In the genomic region with DNA sequence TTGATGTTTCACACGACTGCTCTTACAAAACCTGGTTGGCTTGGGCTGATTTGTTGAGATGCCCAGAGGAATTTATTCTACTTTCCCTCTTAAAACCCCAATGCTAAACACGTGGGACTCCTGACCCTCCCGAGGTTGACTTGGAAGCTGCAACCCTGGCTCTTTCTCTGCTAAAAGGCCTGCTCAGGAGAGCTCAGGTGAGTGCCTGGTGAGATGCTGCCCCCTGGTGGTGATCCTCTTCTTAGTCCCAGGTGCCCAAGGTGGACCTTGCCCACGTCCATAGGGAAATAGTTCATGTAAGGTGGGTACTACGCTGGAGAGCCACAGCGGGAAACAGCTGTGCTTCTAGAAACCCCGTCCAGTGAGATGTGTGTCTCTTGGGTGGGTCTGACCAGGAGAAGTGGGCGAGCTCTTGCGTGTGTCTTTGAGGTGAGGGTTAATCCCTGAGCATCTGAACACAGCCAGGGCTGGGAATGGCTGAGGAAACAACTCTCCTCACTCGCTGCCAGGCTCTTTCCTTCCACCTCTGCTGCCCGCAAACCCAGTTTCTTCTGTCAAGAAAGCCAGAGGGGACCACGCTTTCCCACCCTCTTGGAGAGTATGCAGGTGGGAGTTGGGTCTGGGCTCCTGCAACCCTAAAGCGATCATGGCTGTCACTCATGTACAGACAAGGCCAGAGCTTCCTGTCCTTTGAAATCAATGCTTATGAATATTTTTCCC, we compare ENCODE assay signal across 8 cellular contexts. TPM values are rescaled to one million over a fixed set of nuclear protein-coding genes. Genes with fewer than 3 reads are reported as not detected.
DNase-seq lines count a peak whose midpoint lies in the region; ATAC-seq and TF ChIP-seq lines count a peak whose summit lies in the region.

No MANE protein-coding gene starts in this region.

- no peaks in the 10 kb centered on the region for H3K4me1 Mint-ChIP-seq in activated T-cell treated with anti-CD3 and anti-CD28 coated beads, Interleukin-2, amount 50 U/mL, for 72 hours (ENCODE audit: low read depth)
- peaks cover 3% of the 10 kb centered on the region for H3K4me1 Mint-ChIP-seq in progenitor cell of endocrine pancreas (ENCODE audit: low read depth)

- no peak overlapping the region for H3K4me3 Mint-ChIP-seq in activated T-cell treated with anti-CD3 and anti-CD28 coated beads, Interleukin-2, amount 50 U/mL, for 72 hours
- H3K4me3 Mint-ChIP-seq in progenitor cell of endocrine pancreas (ENCODE audit: low read depth) = no peak overlapping the region

- no peak overlapping the region for H3K27ac Mint-ChIP-seq in activated T-cell treated with anti-CD3 and anti-CD28 coated beads, Interleukin-2, amount 50 U/mL, for 72 hours
- H3K27ac Mint-ChIP-seq in progenitor cell of endocrine pancreas = no peak overlapping the region

- DNase-seq in GM10266 (ENCODE audit: extremely low spot score) (peak; percentile 77), NCI-H69 (lab: John Stamatoyannopoulos, UW) (peak; percentile 63), head of caudate nucleus (peak; percentile 29 to 83 (median 60)), progenitor cell of endocrine pancreas (ENCODE audit: low spot score, unreplicated experiment) (peak; percentile 82)
- peak; percentile 61 to 62 for DNase-seq in activated T-cell treated with anti-CD3 and anti-CD28 coated beads, Interleukin-2, amount 50 U/mL, for 72 hours
- DNase-seq in central memory CD4-positive, alpha-beta T cell = no peak

- peaks cover 5% of the 10 kb centered on the region for H3K27me3 Mint-ChIP-seq in activated T-cell treated with anti-CD3 and anti-CD28 coated beads, Interleukin-2, amount 50 U/mL, for 72 hours (ENCODE audit: low read depth)
- H3K27me3 Mint-ChIP-seq in progenitor cell of endocrine pancreas = peaks cover 8% of the 10 kb centered on the region

- intact Hi-C loops in head of caudate nucleus (cut with DNase I) = no loop called here

- TF ChIP-seq CTCF in GM10266 (IDR thresholded peaks at IDR 0.05; ENCODE audit: control insufficient read depth, insufficient read depth, low read depth, missing control alignments) (peak; percentile 57), progenitor cell of endocrine pancreas (IDR thresholded peaks at IDR 0.05; ENCODE audit: unreplicated experiment) (peak; percentile 93)

- no peaks in the 10 kb centered on the region for H3K9me3 Mint-ChIP-seq in activated T-cell treated with anti-CD3 and anti-CD28 coated beads, Interleukin-2, amount 50 U/mL, for 72 hours
- no peaks in the 10 kb centered on the region for H3K9me3 Mint-ChIP-seq in progenitor cell of endocrine pancreas (ENCODE audit: low read depth)

- ATAC-seq in HG03039 (IDR thresholded peaks at IDR 0.05; ENCODE audit: unreplicated experiment) (peak; percentile 58), HG02938 (IDR thresholded peaks at IDR 0.05; ENCODE audit: unreplicated experiment) (no peak)
- peak; percentile 57 to 66 for ATAC-seq in activated T-cell treated with anti-CD3 and anti-CD28 coated beads, Interleukin-2, amount 50 U/mL, for 72 hours (replicated peaks in 1 of 2)

- H3K36me3 Mint-ChIP-seq in activated T-cell treated with anti-CD3 and anti-CD28 coated beads, Interleukin-2, amount 50 U/mL, for 72 hours (ENCODE audit: insufficient read depth in 2 of 2) = no peaks in the 10 kb centered on the region
- no peaks in the 10 kb centered on the region for H3K36me3 Mint-ChIP-seq in progenitor cell of endocrine pancreas (ENCODE audit: insufficient read depth)

RNA-seq across cellular contexts. Expression of a gene that starts 25.5 kb away (rescaled TPM):
- total RNA-seq in activated T-cell treated with anti-CD3 and anti-CD28 coated beads, Interleukin-2, amount 50 U/mL, for 72 hours = 1 to 10 TPM in 1 of 2 donors, under 1 TPM in 1; 0.25 to 1.8 TPM
- total RNA-seq in progenitor cell of endocrine pancreas = 242 and 256 TPM in 2 replicates

Comparison
In these comparisons a context has a peak if more than half of its experiments do, and no peak if none do; other contexts are left out.
1. RNA of a gene that starts 25.5 kb away (total RNA-seq): 242 to 256 TPM in progenitor cell of endocrine pancreas; 0.25 to 1.8 TPM in activated T-cell treated with anti-CD3 and anti-CD28 coated beads, Interleukin-2, amount 50 U/mL, for 72 hours; every median in the first group is over 10 times any median in the second.